Comparison of ENCODE assay signal across 25 cellular contexts in the genomic region with DNA sequence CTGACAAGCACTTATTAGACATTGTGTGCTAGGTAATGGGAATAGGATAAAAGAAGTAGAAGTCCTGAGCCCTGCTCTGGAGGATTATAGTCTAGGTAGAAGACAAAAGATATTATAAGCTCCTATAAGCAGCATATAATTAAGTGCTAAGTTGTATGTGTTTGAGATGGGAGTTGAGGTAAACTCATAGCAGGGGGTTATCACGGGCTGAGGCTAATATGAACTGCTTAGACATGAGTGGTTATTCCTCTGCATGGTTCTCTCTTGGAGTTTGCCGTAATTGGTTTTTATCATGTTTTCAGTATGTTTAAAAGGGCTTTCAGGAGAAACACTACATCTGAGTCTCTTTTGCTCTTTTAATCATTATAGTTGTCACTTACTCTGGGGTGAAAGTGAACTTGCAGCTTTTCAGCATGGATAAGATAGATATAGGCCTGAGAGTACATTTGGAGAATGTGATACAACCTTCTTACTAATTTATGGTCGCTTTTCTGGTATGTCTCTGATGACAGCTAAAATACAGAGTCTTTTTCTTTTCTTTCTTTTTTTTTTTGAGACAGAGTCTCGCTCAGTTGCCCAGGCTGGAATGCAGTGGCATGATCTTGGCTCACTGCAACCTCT. TPM values are rescaled to one million over a fixed set of nuclear protein-coding genes. Genes with fewer than 3 reads are reported as not detected.
DNase-seq lines count a peak whose midpoint lies in the region; ATAC-seq and TF ChIP-seq lines count a peak whose summit lies in the region.
"Had no signal": no experiment of that assay in that cellular context is flagged by ENCODE, and none has a peak within 500 bp of the region (broad histone marks: within the 10 kb centered on the region; RNA-seq: fewer than 3 reads in every experiment).

No MANE protein-coding gene starts in this region.

- peaks cover 10 to 21% of the 10 kb centered on the region in 2 donors for H3K4me1 Mint-ChIP-seq in effector memory CD8-positive, alpha-beta T cell (ENCODE audit: low read depth in 2 of 2)

- ATAC-seq in aorta (ENCODE audit: low FRiP score), result no peak
- ATAC-seq in effector memory CD8-positive, alpha-beta T cell (replicated peaks), result no peak
- ATAC-seq: PC-3 had no signal

- 87% methylated on average over 4 of the region's 4 CpGs for WGBS in esophagus muscularis mucosa
- WGBS in aorta, 2 donors, result 78 to 92% methylated on average over 4 of the region's 4 CpGs

- H3K4me3 ChIP-seq in cardiac muscle cell, result no peak overlapping the region
- H3K4me3 ChIP-seq in WERI-Rb-1 (ENCODE audit: low read depth, low read length), result no peak overlapping the region
- no peak overlapping the region for H3K4me3 ChIP-seq in esophagus muscularis mucosa
- H3K4me3 ChIP-seq in aorta (ENCODE audit: low read length in 2 of 2), result no peak overlapping the region
- H3K4me3 ChIP-seq: HAP-1 had no signal

- H3K9me3 ChIP-seq in cardiac muscle cell (ENCODE audit: low read depth) (no peaks in the 10 kb centered on the region), WERI-Rb-1 (ENCODE audit: severe bottlenecking) (no peaks in the 10 kb centered on the region), esophagus muscularis mucosa (no peaks in the 10 kb centered on the region), aorta (ENCODE audit: control insufficient read depth, low read length) (no peaks in the 10 kb centered on the region)
- H3K9me3 ChIP-seq: BE2C, Caco-2, HAP-1 had no signal

- H3K27ac Mint-ChIP-seq in effector memory CD8-positive, alpha-beta T cell, result peak overlapping the region in 1 of 2 donors; percentile 57
- H3K27ac Mint-ChIP-seq: IgD-negative memory B cell had no signal

- peak overlapping the region; percentile 57 for H3K27ac ChIP-seq in cardiac muscle cell
- H3K27ac ChIP-seq in WERI-Rb-1, result no peak overlapping the region
- peak overlapping the region; percentile 81 to 84 (median 81) for H3K27ac ChIP-seq in esophagus muscularis mucosa (replicated peaks in 1 of 4)
- peak overlapping the region; percentile 47 to 90 for H3K27ac ChIP-seq in aorta (ENCODE audit: low read depth in 1 of 2, low read length in 2 of 2)

- DNase-seq in cardiac muscle cell (ENCODE audit: low read depth in 1 of 2, low spot score in 1 of 2) (no peak), cardiac septum (ENCODE audit: low spot score) (no peak), WERI-Rb-1 (peak; percentile 7), esophagus muscularis mucosa (ENCODE audit: extremely low spot score) (no peak), aorta (no peak), NCI-H524 treated with DMSO at 0.1 percent for 48 hours (lab: John Stamatoyannopoulos, UW) (no peak)
- no peak for DNase-seq in stimulated activated CD4-positive, alpha-beta T cell treated with anti-CD3 and anti-CD28 coated beads, Interleukin-4, amount 100 ng/mL, for 4 hours
- no peak for DNase-seq in effector memory CD8-positive, alpha-beta T cell
- DNase-seq: BE2C; Caco-2; CD4-positive, CD25-positive, alpha-beta regulatory T cell; DMS153; GDM1; MM.1S; NCI-H1092 treated with DMSO at 0.1 percent for 48 hours; NCI-H146; NCI-H2029 treated with DMSO at 0.1 percent for 48 hours; NCI-H2171; NCI-H446 treated with DMSO at 0.1 percent for 48 hours; NCI-H748 treated with DMSO at 0.1 percent for 48 hours; PC-3; RPMI8226; SIG-M5 had no signal

- TF ChIP-seq POLR2A in esophagus muscularis mucosa (IDR thresholded peaks at IDR 0.05; ENCODE audit: low read depth), result no peak

- TF ChIP-seq EP300 in esophagus muscularis mucosa (IDR thresholded peaks at IDR 0.05), result no peak

- H3K36me3 Mint-ChIP-seq in effector memory CD8-positive, alpha-beta T cell (ENCODE audit: insufficient read depth), result peaks cover 4% of the 10 kb centered on the region
- H3K36me3 Mint-ChIP-seq: CD4-positive, CD25-positive, alpha-beta regulatory T cell had no signal

- H3K4me1 ChIP-seq in cardiac muscle cell (ENCODE audit: low read depth), result peaks cover 56% of the 10 kb centered on the region
- H3K4me1 ChIP-seq in esophagus muscularis mucosa, result peaks cover 70 to 100% (median 99%) of the 10 kb centered on the region in 4 donors
- peaks cover 0 to 18% of the 10 kb centered on the region in 2 donors for H3K4me1 ChIP-seq in aorta (ENCODE audit: control insufficient read depth in 1 of 2, insufficient read depth in 2 of 2, low read length in 2 of 2)
- H3K4me1 ChIP-seq: HAP-1 had no signal

- no peaks in the 10 kb centered on the region for H3K9me3 Mint-ChIP-seq in effector memory CD8-positive, alpha-beta T cell
- H3K9me3 Mint-ChIP-seq: CD4-positive, CD25-positive, alpha-beta regulatory T cell; IgD-negative memory B cell had no signal

- no peaks in the 10 kb centered on the region for H3K27me3 ChIP-seq in cardiac muscle cell
- no peaks in the 10 kb centered on the region for H3K27me3 ChIP-seq in WERI-Rb-1 (ENCODE audit: insufficient read depth, low read depth, severe bottlenecking)
- H3K27me3 ChIP-seq in esophagus muscularis mucosa, result no peaks in the 10 kb centered on the region
- no peaks in the 10 kb centered on the region for H3K27me3 ChIP-seq in aorta (ENCODE audit: control insufficient read depth in 1 of 2, insufficient read depth in 2 of 2, low read length in 1 of 2)
- H3K27me3 ChIP-seq: BE2C had no signal

- intact Hi-C loops in cardiac septum (cut with DNase I) (no loop called here), esophagus muscularis mucosa (cut with DNase I) (no loop called here), aorta (cut with DNase I) (loop anchor here in 1 of 2 donors (5.0 kb wide), 1 partner anchor 38 kb away; no protein-coding TSS in a partner anchor)

- no peaks in the 10 kb centered on the region for H3K27me3 Mint-ChIP-seq in effector memory CD8-positive, alpha-beta T cell
- H3K27me3 Mint-ChIP-seq: CD4-positive, CD25-positive, alpha-beta regulatory T cell; IgD-negative memory B cell had no signal

- H3K4me3 Mint-ChIP-seq in effector memory CD8-positive, alpha-beta T cell, result no peak overlapping the region
- H3K4me3 Mint-ChIP-seq: CD4-positive, CD25-positive, alpha-beta regulatory T cell; IgD-negative memory B cell had no signal

- H3K36me3 ChIP-seq in cardiac muscle cell (no peaks in the 10 kb centered on the region), WERI-Rb-1 (no peaks in the 10 kb centered on the region), esophagus muscularis mucosa (no peaks in the 10 kb centered on the region), aorta (ENCODE audit: control insufficient read depth in 1 of 2, insufficient read depth in 2 of 2, low read length in 1 of 2) (no peaks in the 10 kb centered on the region)
- H3K36me3 ChIP-seq: BE2C, HAP-1 had no signal

- TF ChIP-seq CTCF in cardiac muscle cell (IDR thresholded peaks at IDR 0.05; ENCODE audit: low read depth, low read length) (no peak), WERI-Rb-1 (IDR thresholded peaks at IDR 0.05; ENCODE audit: low read depth, low read length) (no peak), esophagus muscularis mucosa (IDR thresholded peaks at IDR 0.05) (no peak)

RNA-seq across cellular contexts. Expression of gene SMNDC1, which starts 39.0 kb away (rescaled TPM):
- total RNA-seq in cardiac muscle cell (12.4 and 13.5 TPM in 2 replicates), cardiac septum (25.8 TPM), esophagus muscularis mucosa (10 to 100 TPM in 2 of 4 donors, 1 to 10 TPM in 2; 9.7 to 17.0 (median 13.1) TPM), aorta (10 to 100 TPM; 31.9 to 34.2 TPM)
- polyA plus RNA-seq in cardiac muscle cell (24.9 and 29.7 TPM in 2 replicates), aorta (10 to 100 TPM; 18.2 to 19.0 TPM)

RNA-seq across cellular contexts. Expression of gene MXI1, which starts 58.3 kb away (rescaled TPM):
- 48.2 and 55.0 TPM in 2 replicates for total RNA-seq in cardiac muscle cell
- polyA plus RNA-seq in cardiac muscle cell, result 68.4 and 69.8 TPM in 2 replicates
- total RNA-seq in cardiac septum, result 59.2 TPM
- 100 to 1,000 TPM; 198 to 292 (median 226) TPM for total RNA-seq in esophagus muscularis mucosa
- 100 to 1,000 TPM in 1 of 2 donors, 10 to 100 TPM in 1; 72.3 to 121 TPM for total RNA-seq in aorta
- 100 to 1,000 TPM in 1 of 2 donors, 10 to 100 TPM in 1; 79.9 to 101 TPM for polyA plus RNA-seq in aorta
